Comparison of ENCODE assay signal across 9 cellular contexts in genomic region chr10:75019360-75019759, GRCh38.
A peak's percentile ranks its signal among the peaks of the same experiment; 100 is the strongest.
DNase-seq lines count a peak whose midpoint lies in the region; ATAC-seq and TF ChIP-seq lines count a peak whose summit lies in the region.
"Had no signal": no experiment of that assay in that cellular context is flagged by ENCODE, and none has a peak within 500 bp of the region (broad histone marks: within the 10 kb centered on the region; RNA-seq: fewer than 3 reads in every experiment).

No MANE protein-coding gene starts in this region.

- no peak overlapping the region for H3K9ac ChIP-seq in smooth muscle cell (ENCODE audit: low read depth)

- no peaks in the 10 kb centered on the region for H3F3A ChIP-seq in smooth muscle cell (ENCODE audit: low read depth)

- H3K9me3 ChIP-seq in BE2C (no peaks in the 10 kb centered on the region), smooth muscle cell (replicated peaks; ENCODE audit: low read depth) (no peaks in the 10 kb centered on the region)

- H2AFZ ChIP-seq in smooth muscle cell (ENCODE audit: low read depth) = no peak overlapping the region

- H3K4me3 ChIP-seq in BE2C (ENCODE audit: low read depth, low read length) = no peak overlapping the region
- H3K4me3 ChIP-seq in epithelial cell of proximal tubule (ENCODE audit: low read depth, low read length) = no peak overlapping the region
- H3K4me3 ChIP-seq in smooth muscle cell = no peak overlapping the region

- H3K4me2 ChIP-seq in smooth muscle cell = no peak overlapping the region

- H3K27ac ChIP-seq in smooth muscle cell (ENCODE audit: low read depth) = no peak overlapping the region
- H3K27ac ChIP-seq: epithelial cell of prostate had no signal

- H3K36me3 ChIP-seq in BE2C (peaks cover 5% of the 10 kb centered on the region), smooth muscle cell (ENCODE audit: low read depth) (no peaks in the 10 kb centered on the region)

- in situ Hi-C loops in GM13976 (cut with MboI; ENCODE audit: low sequenced_read_pairs, unreplicated experiment) = no loop called here

- H3K79me2 ChIP-seq in smooth muscle cell (ENCODE audit: low read depth) = no peaks in the 10 kb centered on the region

- ATAC-seq in GM21381 (IDR thresholded peaks at IDR 0.05; ENCODE audit: unreplicated experiment) (no peak), GM18519 (IDR thresholded peaks at IDR 0.05; ENCODE audit: low FRiP score, unreplicated experiment) (no peak)

- WGBS in smooth muscle cell (ENCODE audit: low lambda C conversion rate) = 66% methylated on average over 2 of the region's 2 CpGs

- no peaks in the 10 kb centered on the region for H4K20me1 ChIP-seq in smooth muscle cell (ENCODE audit: low read depth)

- H3K4me1 ChIP-seq in BE2C = peaks cover 14% of the 10 kb centered on the region
- no peaks in the 10 kb centered on the region for H3K4me1 ChIP-seq in smooth muscle cell (ENCODE audit: low read depth)

- no peaks in the 10 kb centered on the region for H3K27me3 ChIP-seq in BE2C
- no peaks in the 10 kb centered on the region for H3K27me3 ChIP-seq in smooth muscle cell (ENCODE audit: low read depth)

- peak; percentile 52 for TF ChIP-seq CTCF in BE2C (IDR thresholded peaks at IDR 0.05; ENCODE audit: low read depth, low read length)
- TF ChIP-seq CTCF in GM13976 (IDR thresholded peaks at IDR 0.05; ENCODE audit: borderline replicate concordance, control extremely low read depth, extremely low read depth, insufficient read depth, missing control alignments) = peak; percentile 12
- peak; percentile 48 for TF ChIP-seq CTCF in epithelial cell of proximal tubule (conservative IDR thresholded peaks at IDR 0.05; ENCODE audit: low read depth, low read length)
- TF ChIP-seq CTCF in smooth muscle cell (IDR thresholded peaks at IDR 0.05; ENCODE audit: borderline replicate concordance, insufficient read depth, poor library complexity, severe bottlenecking) = peak; percentile 25

- no peak for DNase-seq in BE2C
- DNase-seq in GM13976 (ENCODE audit: low spot score) = no peak
- DNase-seq in NOMO-1 (lab: John Stamatoyannopoulos, UW; ENCODE audit: unreplicated experiment in 2 of 2) = peak; percentile 17 to 18
- DNase-seq in epithelial cell of proximal tubule (ENCODE audit: low read depth) = no peak
- no peak for DNase-seq in smooth muscle cell (lab: John Stamatoyannopoulos, UW; ENCODE audit: unreplicated experiment)
- no peak for DNase-seq in activated CD4-positive, alpha-beta T cell treated with anti-CD3 and anti-CD28 coated beads for 4 hours

Comparison
In these comparisons a context has a peak if more than half of its experiments do, and no peak if none do; other contexts are left out.
1. DNase-seq: peak in NOMO-1 (2 of 2); none in BE2C (single experiment), GM13976 (single experiment), epithelial cell of proximal tubule (single experiment), smooth muscle cell (single experiment) and activated CD4-positive, alpha-beta T cell treated with anti-CD3 and anti-CD28 coated beads for 4 hours (0 of 2).
2. Peak in every context shown above with its lines, with median percentiles within 50 percentile points of each other: CTCF ChIP-seq.